1 cellular context compared by ENCODE assay signal in genomic region chr1:21129407-21129806, GRCh38.
TF ChIP-seq lines count a peak whose summit lies in the region.

No MANE protein-coding gene starts in this region.

TF ChIP-seq in WTC11, 78 proteins besides CTCF, POLR2A, EP300 and RAD21 (continued from another document):
- TF ChIP-seq ATF1 (CRISPR knock-in tag; IDR thresholded peaks at IDR 0.05) (no peak), ZMAT4 (CRISPR knock-in tag; IDR thresholded peaks at IDR 0.05) (no peak), FOXP1 (CRISPR knock-in tag; IDR thresholded peaks at IDR 0.05; ENCODE audit: borderline replicate concordance) (no peak), ZSCAN18 (CRISPR knock-in tag; IDR thresholded peaks at IDR 0.05) (no peak), ZNF219 (CRISPR knock-in tag; IDR thresholded peaks at IDR 0.05; ENCODE audit: borderline replicate concordance) (no peak), TEAD4 (CRISPR knock-in tag; IDR thresholded peaks at IDR 0.05) (no peak)
